ENCODE assay signal across 20 cellular contexts in the genomic region with DNA sequence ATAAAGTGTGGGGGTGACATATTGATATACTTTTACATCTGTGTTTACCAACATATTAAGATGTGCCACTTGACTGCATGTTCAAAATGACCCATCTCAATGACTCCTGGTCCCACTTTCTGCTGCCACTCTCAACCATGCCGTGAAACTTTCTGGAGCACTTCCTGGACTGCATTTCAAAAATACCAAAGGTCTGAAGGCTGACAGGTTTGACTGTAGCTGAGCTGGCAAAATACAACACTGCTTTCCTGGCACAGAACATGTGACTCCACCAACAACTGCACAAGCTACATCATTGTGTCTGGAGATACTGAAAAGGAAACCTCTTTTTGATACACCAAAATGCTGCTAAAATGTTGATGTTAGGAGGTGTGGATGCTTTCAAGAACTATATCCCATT.
A peak's percentile ranks its signal among the peaks of the same experiment; 100 is the strongest.
DNase-seq lines count a peak whose midpoint lies in the region; ATAC-seq and TF ChIP-seq lines count a peak whose summit lies in the region.
"Had no signal": no experiment of that assay in that cellular context is flagged by ENCODE, and none has a peak within 500 bp of the region (broad histone marks: within the 10 kb centered on the region; RNA-seq: fewer than 3 reads in every experiment).

No MANE protein-coding gene starts in this region.

- H3K9me2 ChIP-seq in MM.1S (replicated peaks; ENCODE audit: insufficient read depth, low read length), result no peaks in the 10 kb centered on the region

- H3K9me3 ChIP-seq in MM.1S (replicated peaks; ENCODE audit: insufficient read depth, low read length) (no peaks in the 10 kb centered on the region), body of pancreas (no peaks in the 10 kb centered on the region), uterus (no peaks in the 10 kb centered on the region)
- H3K9me3 ChIP-seq: ascending aorta had no signal

- H3F3A ChIP-seq in MM.1S (ENCODE audit: insufficient read depth, low read length), result no peaks in the 10 kb centered on the region

- H3K36me3 ChIP-seq in MM.1S (replicated peaks; ENCODE audit: insufficient read depth, low read length), result no peaks in the 10 kb centered on the region
- H3K36me3 ChIP-seq in body of pancreas (replicated peaks in 1 of 2; ENCODE audit: insufficient read depth in 1 of 2, low read depth in 2 of 2), result no peaks in the 10 kb centered on the region
- no peaks in the 10 kb centered on the region for H3K36me3 ChIP-seq in uterus
- H3K36me3 ChIP-seq: ascending aorta, WERI-Rb-1 had no signal

- intact Hi-C loops in body of pancreas (cut with DNase I), result no loop called here
- intact Hi-C loops in uterus (cut with DNase I; ENCODE audit: low total_unique reads), result no loop called here

- ATAC-seq in body of pancreas (peak; percentile 56), left lobe of liver (peak; percentile 33), GM19455 (IDR thresholded peaks at IDR 0.05; ENCODE audit: unreplicated experiment) (no peak)
- ATAC-seq: stimulated activated naive CD8-positive, alpha-beta T cell treated with anti-CD3 and anti-CD28 coated beads, Interleukin-15, Interleukin-2, amounts not matched to agents 100 U/mL and 50 U/mL, for 24 hours; T-helper 17 cell had no signal

- H3K27ac ChIP-seq in MM.1S (ENCODE audit: low read length) (peak overlapping the region; percentile 23; the same call in 1 of the 2 replicates), body of pancreas (no peak overlapping the region), substantia nigra (ENCODE audit: low read depth, low read length, poor library complexity, severe bottlenecking) (peak overlapping the region; percentile 81), uterus (no peak overlapping the region)
- H3K27ac ChIP-seq: ascending aorta, WERI-Rb-1 had no signal

- no peak overlapping the region for H3K4me3 ChIP-seq in MM.1S (ENCODE audit: low read length)
- no peak overlapping the region for H3K4me3 ChIP-seq in body of pancreas
- no peak overlapping the region for H3K4me3 ChIP-seq in uterus
- H3K4me3 ChIP-seq: ascending aorta had no signal

- TF ChIP-seq CTCF in MM.1S (IDR thresholded peaks at IDR 0.05; ENCODE audit: low read length) (no peak), body of pancreas (IDR thresholded peaks at IDR 0.05) (no peak), uterus (IDR thresholded peaks at IDR 0.05) (no peak)

- H2AFZ ChIP-seq in MM.1S (ENCODE audit: low read length), result peak overlapping the region; percentile 27; the same call in 1 of the 2 replicates

- H3K4me1 ChIP-seq in MM.1S (ENCODE audit: low read length) (no peaks in the 10 kb centered on the region), body of pancreas (no peaks in the 10 kb centered on the region), uterus (peaks cover 0 to 9% of the 10 kb centered on the region in 2 donors)

- no peaks in the 10 kb centered on the region for H3K27me3 ChIP-seq in MM.1S (replicated peaks; ENCODE audit: insufficient read depth, low read length)
- H3K27me3 ChIP-seq in body of pancreas, result no peaks in the 10 kb centered on the region
- no peaks in the 10 kb centered on the region for H3K27me3 ChIP-seq in uterus
- H3K27me3 ChIP-seq: ascending aorta had no signal

- no peak overlapping the region for H3K9ac ChIP-seq in MM.1S (ENCODE audit: low read length)

- H4K20me1 ChIP-seq in MM.1S (ENCODE audit: insufficient read depth, low read length), result no peaks in the 10 kb centered on the region

- H3K4me2 ChIP-seq in MM.1S (ENCODE audit: low read depth, low read length), result peak overlapping the region; percentile 29

- TF ChIP-seq POLR2A in body of pancreas (IDR thresholded peaks at IDR 0.05) (no peak), uterus (IDR thresholded peaks at IDR 0.05) (no peak)

- DNase-seq in MM.1S (peak; percentile 7), body of pancreas (peak in 1 of 4 donors; percentile 5), left lobe of liver (ENCODE audit: low spot score) (no peak), substantia nigra (lab: John Stamatoyannopoulos, UW) (peak in 1 of 49 donors; percentile 11), SIG-M5 treated with dmso at 0.1 percent for 504 hours (lab: John Stamatoyannopoulos, UW; ENCODE audit: unreplicated experiment) (no peak), islet precursor cell (no peak), uterus (no peak)
- DNase-seq: activated CD4-positive, alpha-beta memory T cell treated with anti-CD3 and anti-CD28 coated beads for 36 hours; activated naive CD4-positive, alpha-beta T cell treated with Interleukin-2 at 50 U/mL for 16 hours; activated T-cell treated with anti-CD3 and anti-CD28 coated beads, Interleukin-2, amount 50 U/mL, for 1 hour; H7; MV-4-11; NCI-H2029; NCI-H510A; Right ventricle myocardium superior; stimulated activated naive CD8-positive, alpha-beta T cell treated with anti-CD3 and anti-CD28 coated beads, Interleukin-15, Interleukin-2, amounts not matched to agents 100 U/mL and 50 U/mL, for 24 hours; T-helper 17 cell; WERI-Rb-1 had no signal

- no peaks in the 10 kb centered on the region for H3K79me2 ChIP-seq in MM.1S (ENCODE audit: low read length)

- WGBS in body of pancreas, 2 donors, result 31 to 41% methylated on average over 1 of the region's 1 CpG

Comparison
In these comparisons a context has a peak if more than half of its experiments do, and no peak if none do; other contexts are left out.
1. H3K27ac ChIP-seq: peak in MM.1S (single experiment) and substantia nigra (single experiment); none in body of pancreas (0 of 4) and uterus (0 of 2).